ENCODE assay signal across 10 cellular contexts in genomic region chr16:89122322-89122831, GRCh38. TPM values are rescaled to one million over a fixed set of nuclear protein-coding genes. Genes with fewer than 3 reads are reported as not detected.
DNase-seq lines count a peak whose midpoint lies in the region; ATAC-seq and TF ChIP-seq lines count a peak whose summit lies in the region.
"Had no signal": no experiment of that assay in that cellular context is flagged by ENCODE, and none has a peak within 500 bp of the region (broad histone marks: within the 10 kb centered on the region; RNA-seq: fewer than 3 reads in every experiment).

No MANE protein-coding gene starts in this region.

- H3K27me3 ChIP-seq in aorta (ENCODE audit: control insufficient read depth in 1 of 2, insufficient read depth in 2 of 2, low read length in 1 of 2) (no peaks in the 10 kb centered on the region), sigmoid colon (no peaks in the 10 kb centered on the region)

- no peak for TF ChIP-seq CTCF in sigmoid colon (IDR thresholded peaks at IDR 0.05)

- peaks cover 30% of the 10 kb centered on the region for H3K4me1 Mint-ChIP-seq in stimulated activated naive CD8-positive, alpha-beta T cell treated with anti-CD3 and anti-CD28 coated beads, Interleukin-15, amount 100 ng/mL, for 72 hours
- peaks cover 17% of the 10 kb centered on the region for H3K4me1 Mint-ChIP-seq in T-helper 17 cell

- no peak for DNase-seq in stimulated activated naive CD8-positive, alpha-beta T cell treated with anti-CD3 and anti-CD28 coated beads, Interleukin-15, amount 100 ng/mL, for 72 hours
- DNase-seq in stimulated activated naive CD8-positive, alpha-beta T cell treated with anti-CD3 and anti-CD28 coated beads, Interleukin-15, Interleukin-2, amounts not matched to agents 100 U/mL and 50 U/mL, for 24 hours = no peak
- peak in 2 of 3 donors; percentile 44 to 52 for DNase-seq in T-helper 17 cell
- DNase-seq in germinal center (ENCODE audit: low spot score) = peak; percentile 89
- peak; percentile 43 to 67 for DNase-seq in aorta
- DNase-seq in sigmoid colon = no peak
- DNase-seq: DND-41 had no signal

- H3K9me3 ChIP-seq in T-helper 17 cell (ENCODE audit: control insufficient read depth, low read length, poor library complexity, severe bottlenecking) (no peaks in the 10 kb centered on the region), aorta (ENCODE audit: control insufficient read depth, low read length) (no peaks in the 10 kb centered on the region), sigmoid colon (no peaks in the 10 kb centered on the region)

- no peak for TF ChIP-seq POLR2A in sigmoid colon (IDR thresholded peaks at IDR 0.05)

- H3K36me3 ChIP-seq in aorta (ENCODE audit: control insufficient read depth in 1 of 2, insufficient read depth in 2 of 2, low read length in 1 of 2) = peaks cover 0 to 8% of the 10 kb centered on the region in 2 donors
- peaks cover 12 to 79% (median 36%) of the 10 kb centered on the region in 4 donors for H3K36me3 ChIP-seq in sigmoid colon

- H3K27me3 Mint-ChIP-seq in stimulated activated naive CD8-positive, alpha-beta T cell treated with anti-CD3 and anti-CD28 coated beads, Interleukin-15, amount 100 ng/mL, for 72 hours = no peaks in the 10 kb centered on the region
- no peaks in the 10 kb centered on the region for H3K27me3 Mint-ChIP-seq in T-helper 17 cell

- H3K27ac Mint-ChIP-seq in stimulated activated naive CD8-positive, alpha-beta T cell treated with anti-CD3 and anti-CD28 coated beads, Interleukin-15, amount 100 ng/mL, for 72 hours = peak overlapping the region in 1 of 2 donors; percentile 43
- H3K27ac Mint-ChIP-seq in T-helper 17 cell = peak overlapping the region; percentile 85

- no peak for TF ChIP-seq EP300 in sigmoid colon (IDR thresholded peaks at IDR 0.05)

- WGBS in aorta, 2 donors = 84 to 86% methylated on average over 10 of the region's 10 CpGs
- 13 to 49% methylated on average over 10 of the region's 10 CpGs for WGBS in sigmoid colon, 2 donors

- H3K4me3 ChIP-seq in aorta (ENCODE audit: low read length in 2 of 2) (no peak overlapping the region), sigmoid colon (no peak overlapping the region)

- no peak overlapping the region for H3K27ac ChIP-seq in aorta (ENCODE audit: low read depth in 1 of 2, low read length in 2 of 2)
- H3K27ac ChIP-seq in sigmoid colon = no peak overlapping the region

- peaks cover 3% of the 10 kb centered on the region for H3K36me3 Mint-ChIP-seq in T-helper 17 cell (ENCODE audit: low read depth)

- H3K4me3 Mint-ChIP-seq in stimulated activated naive CD8-positive, alpha-beta T cell treated with anti-CD3 and anti-CD28 coated beads, Interleukin-15, amount 100 ng/mL, for 72 hours = no peak overlapping the region
- H3K4me3 Mint-ChIP-seq in T-helper 17 cell = peak overlapping the region; percentile 9

- no peaks in the 10 kb centered on the region for H3K9me3 Mint-ChIP-seq in stimulated activated naive CD8-positive, alpha-beta T cell treated with anti-CD3 and anti-CD28 coated beads, Interleukin-15, amount 100 ng/mL, for 72 hours

- ATAC-seq in stimulated activated naive CD8-positive, alpha-beta T cell treated with anti-CD3 and anti-CD28 coated beads, Interleukin-15, amount 100 ng/mL, for 72 hours = peak; percentile 44
- no peak for ATAC-seq in stimulated activated naive CD8-positive, alpha-beta T cell treated with anti-CD3 and anti-CD28 coated beads, Interleukin-15, Interleukin-2, amounts not matched to agents 100 U/mL and 50 U/mL, for 24 hours
- ATAC-seq in T-helper 17 cell (peak; percentile 96), aorta (ENCODE audit: low FRiP score) (no peak), HG02588 (IDR thresholded peaks at IDR 0.05; ENCODE audit: unreplicated experiment) (no peak), GM18870 (IDR thresholded peaks at IDR 0.05; ENCODE audit: unreplicated experiment) (no peak)

- intact Hi-C loops in aorta (cut with DNase I) = no loop called here
- intact Hi-C loops in sigmoid colon (cut with DNase I) = no loop called here

- H3K4me1 ChIP-seq in aorta (ENCODE audit: control insufficient read depth in 1 of 2, insufficient read depth in 2 of 2, low read length in 2 of 2) (no peaks in the 10 kb centered on the region), sigmoid colon (no peaks in the 10 kb centered on the region)

RNA-seq across cellular contexts. Expression of gene ACSF3, which starts 28.7 kb away (rescaled TPM):
- total RNA-seq in T-helper 17 cell = 10 to 100 TPM; 48.0 to 53.6 TPM
- 10 to 100 TPM; 19.3 to 33.2 TPM for total RNA-seq in aorta
- polyA plus RNA-seq in aorta = 10 to 100 TPM; 20.0 to 48.4 TPM
- 10 to 100 TPM; 19.7 to 31.6 (median 24.8) TPM for total RNA-seq in sigmoid colon
- polyA plus RNA-seq in sigmoid colon = 10 to 100 TPM; 28.2 to 42.2 (median 35.6) TPM

RNA-seq across cellular contexts. Expression of gene CDH15, which starts 49.2 kb away (rescaled TPM):
- total RNA-seq in T-helper 17 cell (under 1 TPM in 1 of 2 donors, not detected in 1; 0.12 TPM), aorta (under 1 TPM in 1 of 2 donors, not detected in 1; 0.21 TPM), sigmoid colon (not detected)
- polyA plus RNA-seq in aorta (under 1 TPM in 1 of 2 donors, not detected in 1; 0.08 TPM), sigmoid colon (under 1 TPM in 1 of 3 donors, not detected in 2; 0.01 TPM)
- polyA plus RNA-seq: esophagus had no signal

Comparison
In these comparisons a context has a peak if more than half of its experiments do, and no peak if none do; other contexts are left out.
1. ATAC-seq: peak in stimulated activated naive CD8-positive, alpha-beta T cell treated with anti-CD3 and anti-CD28 coated beads, Interleukin-15, amount 100 ng/mL, for 72 hours (single experiment) and T-helper 17 cell (single experiment); none in stimulated activated naive CD8-positive, alpha-beta T cell treated with anti-CD3 and anti-CD28 coated beads, Interleukin-15, Interleukin-2, amounts not matched to agents 100 U/mL and 50 U/mL, for 24 hours (single experiment), aorta (single experiment), HG02588 (single experiment) and GM18870 (single experiment).
2. DNase-seq: peak in T-helper 17 cell (2 of 3), germinal center (single experiment) and aorta (2 of 2); none in stimulated activated naive CD8-positive, alpha-beta T cell treated with anti-CD3 and anti-CD28 coated beads, Interleukin-15, amount 100 ng/mL, for 72 hours (0 of 2), stimulated activated naive CD8-positive, alpha-beta T cell treated with anti-CD3 and anti-CD28 coated beads, Interleukin-15, Interleukin-2, amounts not matched to agents 100 U/mL and 50 U/mL, for 24 hours (single experiment) and sigmoid colon (single experiment).